22 cellular contexts compared by ENCODE assay signal in the genomic region with DNA sequence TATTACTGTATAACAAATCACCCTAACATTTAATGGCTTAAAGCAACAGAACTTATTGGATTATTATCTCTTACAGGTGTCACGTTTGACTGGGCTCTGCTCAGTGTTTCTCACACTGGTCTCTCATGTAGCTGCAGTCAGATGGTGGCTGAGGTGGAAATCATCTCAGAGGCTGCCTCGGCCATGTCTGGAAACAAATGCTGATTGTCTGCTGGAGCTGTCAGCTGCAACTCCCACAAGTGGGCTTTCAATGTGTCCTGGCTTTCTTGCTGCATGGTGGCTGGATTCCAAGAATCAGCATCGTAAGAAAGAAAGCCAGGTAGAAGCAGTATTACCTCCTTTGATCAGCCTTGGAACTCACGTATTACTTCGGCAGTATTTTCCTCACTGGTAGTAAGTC.
"Had no signal": no experiment of that assay in that cellular context is flagged by ENCODE, and none has a peak within 500 bp of the region (broad histone marks: within the 10 kb centered on the region; RNA-seq: fewer than 3 reads in every experiment).

No MANE protein-coding gene starts in this region.

- DNase-seq: dermis blood vessel endothelial cell; effector memory CD4-positive, alpha-beta T cell; foreskin keratinocyte; glutamatergic neuron; immature natural killer cell; kidney; left cardiac atrium; left lung; mesendoderm; natural killer cell; occipital lobe; ovary; right lobe of liver; small intestine; stimulated activated CD4-positive, alpha-beta T cell treated with anti-CD3 and anti-CD28 coated beads, Interleukin-15, amount 100 ng/mL, for 24 hours; stimulated activated CD4-positive, alpha-beta T cell treated with anti-CD3 and anti-CD28 coated beads, Interleukin-2, amount 100 ng/mL, for 48 hours; stimulated activated naive B cell treated with anti-CD40 and anti-IgM and Interleukin-4, amounts not matched to agents 10 μg/mL and 1 μg/mL and 100 μg/mL, for 72 hours; tibial artery had no signal

- H3K36me3 ChIP-seq: esophagus muscularis mucosa, gastroesophageal sphincter, left lung, ovary, right lobe of liver, tibial artery had no signal

- H3K27me3 ChIP-seq: esophagus muscularis mucosa, foreskin keratinocyte, gastroesophageal sphincter, left lung, ovary, tibial artery had no signal

- H3K27ac ChIP-seq: coronary artery, esophagus muscularis mucosa, foreskin keratinocyte, gastroesophageal sphincter, left lung, ovary, right lobe of liver, tibial artery had no signal

- FAIRE-seq: endothelial cell of umbilical vein, kidney, small intestine had no signal

- H3K4me1 ChIP-seq: esophagus muscularis mucosa, foreskin keratinocyte, gastroesophageal sphincter, left lung, right lobe of liver, tibial artery had no signal

- H3K9me3 ChIP-seq: gastroesophageal sphincter, left lung, ovary, right lobe of liver, tibial artery had no signal

- H3K4me3 ChIP-seq: coronary artery, esophagus muscularis mucosa, gastroesophageal sphincter, left lung, ovary, right lobe of liver, tibial artery had no signal
